ENCODE assay signal across 8 cellular contexts in the genomic region with DNA sequence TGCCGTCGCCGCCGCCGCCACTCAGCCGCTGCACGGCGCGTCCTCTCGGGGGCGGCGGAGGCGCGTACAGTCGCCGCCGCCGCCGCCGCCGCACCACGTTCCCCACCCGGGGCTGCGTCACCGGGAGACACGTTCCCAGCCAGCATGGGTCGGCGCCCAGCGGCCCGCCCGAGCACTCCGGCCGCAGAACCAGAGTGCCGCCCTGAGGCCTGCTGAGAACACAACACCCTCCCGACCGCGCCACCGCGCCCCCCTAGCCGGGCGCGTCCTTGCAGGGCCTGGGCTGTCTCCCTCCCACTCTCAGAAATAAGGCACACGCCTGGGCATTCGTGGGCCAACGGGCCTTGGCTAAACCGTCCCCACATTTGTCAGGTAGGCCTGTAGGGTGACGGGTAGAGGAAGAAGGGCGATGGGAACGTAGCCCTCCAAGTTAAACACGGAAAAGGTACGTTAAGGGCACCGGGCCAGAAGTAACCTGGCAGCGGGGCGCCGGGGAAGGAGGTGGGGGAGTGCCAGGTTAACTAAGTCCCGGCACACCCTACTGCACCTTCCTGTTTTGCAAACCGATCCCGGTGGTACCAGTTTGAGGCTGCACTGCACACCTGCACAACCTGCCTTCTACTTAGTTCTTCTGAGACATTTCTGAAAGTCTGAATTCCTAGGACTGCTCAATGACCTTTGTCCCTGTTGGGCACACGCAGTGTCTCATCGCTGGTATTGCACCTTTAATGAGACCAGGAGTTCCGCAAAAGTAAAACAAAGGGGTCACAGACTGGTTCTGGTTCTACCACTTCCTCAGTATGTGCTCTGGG. TPM values are rescaled to one million over a fixed set of nuclear protein-coding genes. Genes with fewer than 3 reads are reported as not detected.
DNase-seq lines count a peak whose midpoint lies in the region; ATAC-seq and TF ChIP-seq lines count a peak whose summit lies in the region.

A gene (minus strand): TSS at position 68 of the 812 bp plus-strand sequence. CDS start 520 bp downstream, outside the sequence.

- ATAC-seq in HG03439 (IDR thresholded peaks at IDR 0.05; ENCODE audit: unreplicated experiment): peak; percentile 94
- ATAC-seq in left colon: peak; percentile 90

- H3K4me3 ChIP-seq in BLaER1: peak within 1 kb of the TSS; percentile 88
- peak within 1 kb of the TSS; percentile 95 for H3K4me3 ChIP-seq in colonic mucosa

- H3K27ac ChIP-seq in BLaER1: peak within 1 kb of the TSS; percentile 97
- peak within 1 kb of the TSS; percentile 99 for H3K27ac ChIP-seq in colonic mucosa

- DNase-seq in GM19238 (ENCODE audit: insufficient read length, low spot score) (peak; percentile 87), NCI-H510A (lab: John Stamatoyannopoulos, UW) (peak; percentile 90), colonic mucosa (peak; percentile 92), left colon (peak; percentile 91 to 94)
- peak; percentile 92 for DNase-seq in activated CD4-positive, alpha-beta T cell treated with anti-CD3 and anti-CD28 coated beads for 48 hours
- peak; percentile 83 to 86 for DNase-seq in stimulated activated CD4-positive, alpha-beta T cell treated with anti-CD3 and anti-CD28 coated beads, Interleukin-1b, Interleukin-23, amount 100 ng/mL, for 4 hours (ENCODE audit: low read depth in 2 of 2)

- peaks cover 42% of the 10 kb centered on the region for H4K20me1 ChIP-seq in BLaER1

- peak; percentile 73 for TF ChIP-seq CTCF in colonic mucosa (IDR thresholded peaks at IDR 0.05)

- H3K27me3 ChIP-seq in BLaER1 (no peaks in the 10 kb centered on the region), colonic mucosa (no peaks in the 10 kb centered on the region)

- H3K4me2 ChIP-seq in BLaER1: peak within 1 kb of the TSS; percentile 80

- H3K4me1 ChIP-seq in BLaER1 (peaks cover 48% of the 10 kb centered on the region), colonic mucosa (no peaks in the 10 kb centered on the region)

- H3K9me3 ChIP-seq in BLaER1 (peaks cover 13% of the 10 kb centered on the region), colonic mucosa (no peaks in the 10 kb centered on the region)

- intact Hi-C loops in colonic mucosa (cut with DNase I): loop anchor here (2.0 kb wide), 1 partner anchor 212 kb away; no protein-coding TSS in a partner anchor
- intact Hi-C loops in left colon (cut with DNase I, micrococcal nuclease): loop anchor here (2.0 to 10.0 kb wide), 2 partner anchors 212 to 218 kb away; a partner anchor contains a TSS

- peaks cover 4% of the 10 kb centered on the region; the same call in 1 of the 2 replicates for H3K36me3 ChIP-seq in BLaER1
- no peaks in the 10 kb centered on the region for H3K36me3 ChIP-seq in colonic mucosa

- H3K9ac ChIP-seq in BLaER1 (peak within 1 kb of the TSS; percentile 93), colonic mucosa (ENCODE audit: low read depth in 2 of 2, low read length in 2 of 2) (peak within 1 kb of the TSS; percentile 96 to 98)

RNA-seq across cellular contexts. Expression of the gene that starts here (rescaled TPM):
- 10 to 100 TPM; 39.0 to 43.3 TPM for total RNA-seq in colonic mucosa
- 10 to 100 TPM; 37.5 to 42.6 TPM for total RNA-seq in left colon

Comparison
In these comparisons a context has a peak if more than half of its experiments do, and no peak if none do; other contexts are left out.
1. Peak in every context shown above with its lines: DNase-seq, ATAC-seq, H3K4me3 ChIP-seq and H3K27ac ChIP-seq.